9 cellular contexts compared by ENCODE assay signal in the genomic region with DNA sequence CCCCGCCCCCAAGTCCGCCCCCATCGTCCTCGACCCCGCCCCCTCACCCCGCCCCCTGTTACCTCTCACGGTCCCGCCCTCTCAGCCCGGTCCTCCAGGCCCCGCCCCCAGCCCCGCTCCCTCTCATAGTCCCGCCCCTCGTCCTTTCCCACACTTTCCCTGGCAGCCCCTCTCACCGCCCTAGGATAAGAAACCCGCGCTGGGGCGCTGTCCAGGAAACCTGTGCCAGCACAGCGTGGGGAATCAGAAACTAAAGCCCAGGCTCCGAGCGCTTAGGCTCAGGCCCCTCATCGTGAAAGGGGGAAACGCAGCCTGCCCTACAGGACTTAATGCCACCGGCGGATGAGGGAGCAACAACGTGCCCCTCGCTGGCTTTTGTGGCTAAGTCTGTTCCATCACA. TPM values are rescaled to one million over a fixed set of nuclear protein-coding genes. Genes with fewer than 3 reads are reported as not detected.
DNase-seq lines count a peak whose midpoint lies in the region; ATAC-seq, FAIRE-seq and TF ChIP-seq lines count a peak whose summit lies in the region.
"Had no signal": no experiment of that assay in that cellular context is flagged by ENCODE, and none has a peak within 500 bp of the region (broad histone marks: within the 10 kb centered on the region; RNA-seq: fewer than 3 reads in every experiment).

No MANE protein-coding gene starts in this region.

- H3K36me3 Mint-ChIP-seq in progenitor cell of endocrine pancreas (ENCODE audit: insufficient read depth) = no peaks in the 10 kb centered on the region

- H3K27ac ChIP-seq in gastroesophageal sphincter = no peak overlapping the region

- ATAC-seq in gastroesophageal sphincter = peak; percentile 54

- no peak overlapping the region for H3K4me3 Mint-ChIP-seq in progenitor cell of endocrine pancreas (ENCODE audit: low read depth)

- no peaks in the 10 kb centered on the region for H3K9me3 Mint-ChIP-seq in progenitor cell of endocrine pancreas (ENCODE audit: low read depth)

- H3K27ac Mint-ChIP-seq in progenitor cell of endocrine pancreas = no peak overlapping the region

- H3K27me3 ChIP-seq in gastroesophageal sphincter = peaks cover 32% of the 10 kb centered on the region

- H3K4me1 Mint-ChIP-seq in progenitor cell of endocrine pancreas (ENCODE audit: low read depth) = peaks cover 9% of the 10 kb centered on the region

- peaks cover 26% of the 10 kb centered on the region for H3K27me3 Mint-ChIP-seq in progenitor cell of endocrine pancreas

- H3K4me1 ChIP-seq in gastroesophageal sphincter = no peaks in the 10 kb centered on the region

- DNase-seq in NCI-H146 (lab: John Stamatoyannopoulos, UW) (peak; percentile 1), NCI-H146 treated with DMSO at 0.1 percent for 48 hours (lab: John Stamatoyannopoulos, UW; ENCODE audit: unreplicated experiment) (no peak), activated T-cell treated with anti-CD3 and anti-CD28 coated beads for 1 hour (ENCODE audit: low read depth) (peak; percentile 11), progenitor cell of endocrine pancreas (ENCODE audit: low spot score, unreplicated experiment) (peak; percentile 34), GOT3 (lab: John Stamatoyannopoulos, UW) (no peak), retina (no peak), D721Med (ENCODE audit: insufficient read length, low spot score) (no peak)

- peak overlapping the region in 1 of 2 donors; percentile 27 for H3K4me3 ChIP-seq in gastroesophageal sphincter

- H3K36me3 ChIP-seq in gastroesophageal sphincter = no peaks in the 10 kb centered on the region

- no peaks in the 10 kb centered on the region for H3K9me3 ChIP-seq in gastroesophageal sphincter

- no peak for TF ChIP-seq CTCF in gastroesophageal sphincter (IDR thresholded peaks at IDR 0.05)
- no peak for TF ChIP-seq CTCF in progenitor cell of endocrine pancreas (IDR thresholded peaks at IDR 0.05; ENCODE audit: unreplicated experiment)
- no peak for TF ChIP-seq CTCF in D721Med (IDR thresholded peaks at IDR 0.05; ENCODE audit: insufficient read depth, missing control alignments)

- WGBS in gastroesophageal sphincter (ENCODE audit: low coverage in 1 of 2), 2 donors = 9% methylated on average over 7 of the region's 26 CpGs; no CpG with 5 or more reads in 1 of the 2 donors

- TF ChIP-seq EP300 in gastroesophageal sphincter (IDR thresholded peaks at IDR 0.05) = no peak

- no peak for TF ChIP-seq POLR2A in gastroesophageal sphincter (IDR thresholded peaks at IDR 0.05)

- FAIRE-seq in D721Med (lab: Jason Lieb, UNC) = no peak
- FAIRE-seq: A204.1 had no signal

RNA-seq across cellular contexts. Expression of a gene that starts 20.9 kb away (rescaled TPM):
- total RNA-seq in gastroesophageal sphincter = not detected
- not detected in 2 replicates for total RNA-seq in progenitor cell of endocrine pancreas

Comparison
In these comparisons a context has a peak if more than half of its experiments do, and no peak if none do; other contexts are left out.
1. DNase-seq: peak in NCI-H146 (single experiment), activated T-cell treated with anti-CD3 and anti-CD28 coated beads for 1 hour (single experiment) and progenitor cell of endocrine pancreas (single experiment); none in NCI-H146 treated with DMSO at 0.1 percent for 48 hours (single experiment), GOT3 (single experiment), retina (single experiment) and D721Med (single experiment).